8 cellular contexts compared by ENCODE assay signal in the genomic region with DNA sequence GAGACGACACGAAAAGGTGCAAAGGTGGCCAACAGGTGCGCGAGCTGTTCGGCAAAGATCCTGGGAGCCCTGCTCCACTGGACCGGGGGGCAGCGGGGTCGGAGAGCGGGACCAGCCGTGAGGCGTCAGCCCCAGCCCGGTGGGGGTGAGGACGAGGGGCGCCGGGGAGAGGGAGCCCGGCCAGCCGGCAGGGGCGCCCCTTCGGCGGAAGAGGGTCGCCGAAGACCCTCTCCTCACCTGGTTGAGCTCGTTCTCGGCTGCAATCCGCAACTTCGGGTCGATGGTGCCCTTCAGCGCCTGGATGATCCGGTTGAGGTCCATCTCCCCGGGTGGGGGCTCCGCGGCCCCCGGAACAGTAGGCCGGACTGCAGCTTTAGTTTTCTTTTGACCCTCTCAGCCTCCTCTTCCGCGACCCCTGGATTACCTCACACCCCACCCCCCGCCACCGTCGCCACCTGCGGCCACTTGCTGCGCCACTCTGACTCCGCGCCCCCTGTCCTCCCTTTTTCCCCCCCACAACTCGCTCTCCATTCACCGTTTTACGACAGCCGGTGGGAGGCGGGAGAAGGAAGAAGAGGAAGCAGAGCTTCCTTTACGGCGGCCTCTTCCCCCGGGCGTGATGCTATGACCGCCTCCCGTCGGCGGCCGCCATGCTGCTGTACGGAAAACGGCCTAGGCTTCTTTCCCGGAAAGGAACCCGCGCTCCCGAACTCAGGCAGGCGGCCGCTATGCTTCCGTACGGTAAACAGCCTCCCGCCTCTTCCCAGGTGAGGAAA. TPM values are rescaled to one million over a fixed set of nuclear protein-coding genes. Genes with fewer than 3 reads are reported as not detected.
DNase-seq lines count a peak whose midpoint lies in the region; ATAC-seq and TF ChIP-seq lines count a peak whose summit lies in the region.

Gene IPO8, minus strand, starts transcription at position 543 of the 776 bp plus-strand sequence. Its CDS starts 222 bp downstream, at position 321.

- CTCF ChIA-PET in CD8-positive, alpha-beta T cell (lab: Charles Lee) = interaction anchor here (0.7 to 1.8 kb wide), 6 partner anchors 11 to 59 kb away, joined by 3 to 8 read pairs (median 3); partner anchors contain the start of gene CAPRIN2
- CTCF ChIA-PET in activated CD4-positive, alpha-beta memory T cell treated with anti-CD3 and anti-CD28 coated beads, Interleukin-2, amount 10 ng/mL, durations not matched to agents 7 days and 5 days (lab: Charles Lee) = interaction anchor here (0.6 to 3.8 kb wide), 16 partner anchors 10 to 627 kb away, joined by 3 to 36 read pairs (median 3); partner anchors contain the start of genes CAPRIN2 and DDX11

- ATAC-seq in CD8-positive, alpha-beta T cell = peak; percentile 93
- peak; percentile 89 for ATAC-seq in GM19452 (IDR thresholded peaks at IDR 0.05; ENCODE audit: unreplicated experiment)

- no peaks in the 10 kb centered on the region for H3K9me3 Mint-ChIP-seq in CD8-positive, alpha-beta T cell
- H3K9me3 Mint-ChIP-seq in activated CD4-positive, alpha-beta memory T cell treated with anti-CD3 and anti-CD28 coated beads, Interleukin-2, amount 10 ng/mL, durations not matched to agents 7 days and 5 days = no peaks in the 10 kb centered on the region

- peak within 1 kb of the TSS; percentile 98 for H3K4me3 Mint-ChIP-seq in CD8-positive, alpha-beta T cell
- peak within 1 kb of the TSS; percentile 94 for H3K4me3 Mint-ChIP-seq in activated CD4-positive, alpha-beta memory T cell treated with anti-CD3 and anti-CD28 coated beads, Interleukin-2, amount 10 ng/mL, durations not matched to agents 7 days and 5 days

- H3K36me3 ChIP-seq in CD8-positive, alpha-beta T cell (ENCODE audit: insufficient read depth, low read length) = no peaks in the 10 kb centered on the region
- H3K36me3 ChIP-seq in duodenal mucosa (ENCODE audit: control insufficient read depth in 1 of 2, insufficient read depth in 2 of 2, low read length in 2 of 2) = no peaks in the 10 kb centered on the region

- H3K9me3 ChIP-seq in CD8-positive, alpha-beta T cell (ENCODE audit: low read length) = no peaks in the 10 kb centered on the region
- no peaks in the 10 kb centered on the region for H3K9me3 ChIP-seq in duodenal mucosa (ENCODE audit: control insufficient read depth in 1 of 2, low read length in 2 of 2)

- H3K27me3 Mint-ChIP-seq in CD8-positive, alpha-beta T cell (ENCODE audit: low read depth) = no peaks in the 10 kb centered on the region
- peaks cover 3% of the 10 kb centered on the region for H3K27me3 Mint-ChIP-seq in activated CD4-positive, alpha-beta memory T cell treated with anti-CD3 and anti-CD28 coated beads, Interleukin-2, amount 10 ng/mL, durations not matched to agents 7 days and 5 days

- peak within 1 kb of the TSS; percentile 93 for H3K27ac Mint-ChIP-seq in CD8-positive, alpha-beta T cell
- peak within 1 kb of the TSS; percentile 79 for H3K27ac Mint-ChIP-seq in activated CD4-positive, alpha-beta memory T cell treated with anti-CD3 and anti-CD28 coated beads, Interleukin-2, amount 10 ng/mL, durations not matched to agents 7 days and 5 days

- POLR2A ChIA-PET in CD8-positive, alpha-beta T cell (lab: Charles Lee) = interaction anchor here (0.7 to 2.8 kb wide), 7 partner anchors 10 to 1314 kb away, joined by 3 to 20 read pairs (median 3); partner anchors contain the start of genes CAPRIN2 and ERGIC2
- POLR2A ChIA-PET in activated CD4-positive, alpha-beta memory T cell treated with anti-CD3 and anti-CD28 coated beads, Interleukin-2, amount 10 ng/mL, durations not matched to agents 7 days and 5 days (lab: Charles Lee) = interaction anchor here (1.1 to 2.1 kb wide), 9 partner anchors 10 to 1314 kb away, joined by 3 to 31 read pairs (median 5); partner anchors contain the start of genes CAPRIN2 and ERGIC2

- TF ChIP-seq POLR2A in lower leg skin (IDR thresholded peaks at IDR 0.05) = no peak

- DNase-seq in CD8-positive, alpha-beta T cell = peak; percentile 65 to 89 (median 85)
- DNase-seq in HK-2 (ENCODE audit: unreplicated experiment) (peak; percentile 92), NCI-H82 treated with DMSO at 0.1 percent for 48 hours (lab: John Stamatoyannopoulos, UW; ENCODE audit: unreplicated experiment) (peak; percentile 84), lower leg skin (ENCODE audit: low spot score in 2 of 2) (peak; percentile 91 to 97)
- DNase-seq in activated CD4-positive, alpha-beta memory T cell treated with anti-CD3 and anti-CD28 coated beads, Interleukin-2, amount 10 ng/mL, durations not matched to agents 7 days and 5 days = peak; percentile 84
- peak; percentile 41 to 73 (median 66) for DNase-seq in stimulated activated CD4-positive, alpha-beta T cell treated with anti-CD3 and anti-CD28 coated beads, TNF-alpha, amount 100 ng/mL, for 1 hour (ENCODE audit: low read depth in 3 of 3, low spot score in 1 of 3)

- 0% methylated on average over 44 to 67 of the region's 68 CpGs for WGBS in lower leg skin, 2 donors

- TF ChIP-seq CTCF in CD8-positive, alpha-beta T cell (IDR thresholded peaks at IDR 0.05) = no peak
- no peak for TF ChIP-seq CTCF in lower leg skin (IDR thresholded peaks at IDR 0.05)

- H3K36me3 Mint-ChIP-seq in CD8-positive, alpha-beta T cell = peaks cover 13% of the 10 kb centered on the region
- H3K36me3 Mint-ChIP-seq in activated CD4-positive, alpha-beta memory T cell treated with anti-CD3 and anti-CD28 coated beads, Interleukin-2, amount 10 ng/mL, durations not matched to agents 7 days and 5 days (ENCODE audit: low read depth) = peaks cover 6% of the 10 kb centered on the region

- peaks cover 51% of the 10 kb centered on the region for H3K4me1 Mint-ChIP-seq in CD8-positive, alpha-beta T cell (ENCODE audit: low read depth)
- H3K4me1 Mint-ChIP-seq in activated CD4-positive, alpha-beta memory T cell treated with anti-CD3 and anti-CD28 coated beads, Interleukin-2, amount 10 ng/mL, durations not matched to agents 7 days and 5 days = peaks cover 29% of the 10 kb centered on the region

- no peaks in the 10 kb centered on the region for H3K27me3 ChIP-seq in CD8-positive, alpha-beta T cell (ENCODE audit: insufficient read depth, low read length)
- no peaks in the 10 kb centered on the region for H3K27me3 ChIP-seq in duodenal mucosa (ENCODE audit: control insufficient read depth in 1 of 2, insufficient read depth in 2 of 2, low read length in 2 of 2)

- peak within 1 kb of the TSS; percentile 63 for H3K4me3 ChIP-seq in CD8-positive, alpha-beta T cell (ENCODE audit: low read depth, low read length)
- H3K4me3 ChIP-seq in duodenal mucosa (ENCODE audit: low read depth in 1 of 2, low read length in 2 of 2) (peak within 1 kb of the TSS; percentile 83 to 87), lower leg skin (ENCODE audit: low read depth, poor library complexity, severe bottlenecking) (peak within 1 kb of the TSS; percentile 92)

- peak within 1 kb of the TSS; percentile 85 to 92 for H3K9ac ChIP-seq in duodenal mucosa (ENCODE audit: low read depth in 1 of 2, low read length in 2 of 2)

- H3K4me1 ChIP-seq in CD8-positive, alpha-beta T cell (ENCODE audit: insufficient read depth, low read length) = peaks cover 35% of the 10 kb centered on the region
- peaks cover 19 to 29% of the 10 kb centered on the region in 2 donors for H3K4me1 ChIP-seq in duodenal mucosa (ENCODE audit: control insufficient read depth in 1 of 2, insufficient read depth in 2 of 2, low read length in 2 of 2)

- H3K27ac ChIP-seq in CD8-positive, alpha-beta T cell (ENCODE audit: low read depth, low read length) = peak within 1 kb of the TSS; percentile 50
- H3K27ac ChIP-seq in duodenal mucosa (ENCODE audit: low read depth, low read length) = peak within 1 kb of the TSS; percentile 27

- intact Hi-C loops in CD8-positive, alpha-beta T cell (cut with DNase I, micrococcal nuclease) = loop anchor here (1.0 to 10.0 kb wide), 10 partner anchors 59 to 1987 kb away; partner anchors contain the start of genes CAPRIN2 (in 2 of the 2), ERGIC2 (in 2 of the 2), SINHCAF (in 2 of the 2) and DDX11 (in 1 of the 2)
- intact Hi-C loops in lower leg skin (cut with DNase I; ENCODE audit: low total_unique reads) = loop anchor here (10.0 kb wide), 1 partner anchor 59 kb away; the partner anchor contains the start of gene CAPRIN2

RNA-seq across cellular contexts. Expression of gene IPO8, which starts in this region (rescaled TPM):
- 10 to 100 TPM; 21.0 to 22.7 TPM for total RNA-seq in CD8-positive, alpha-beta T cell
- 10 to 100 TPM; 41.7 to 46.1 TPM for total RNA-seq in activated CD4-positive, alpha-beta memory T cell treated with anti-CD3 and anti-CD28 coated beads, Interleukin-2, amount 10 ng/mL, durations not matched to agents 7 days and 5 days
- total RNA-seq in lower leg skin = 10 to 100 TPM; 17.0 to 29.2 (median 21.3) TPM

Comparison
In these comparisons a context has a peak if more than half of its experiments do, and no peak if none do; other contexts are left out.
1. Peak in every context shown above with its lines: DNase-seq, ATAC-seq, H3K4me3 ChIP-seq and H3K27ac ChIP-seq.